ENCODE assay signal across 10 cellular contexts in the genomic region with DNA sequence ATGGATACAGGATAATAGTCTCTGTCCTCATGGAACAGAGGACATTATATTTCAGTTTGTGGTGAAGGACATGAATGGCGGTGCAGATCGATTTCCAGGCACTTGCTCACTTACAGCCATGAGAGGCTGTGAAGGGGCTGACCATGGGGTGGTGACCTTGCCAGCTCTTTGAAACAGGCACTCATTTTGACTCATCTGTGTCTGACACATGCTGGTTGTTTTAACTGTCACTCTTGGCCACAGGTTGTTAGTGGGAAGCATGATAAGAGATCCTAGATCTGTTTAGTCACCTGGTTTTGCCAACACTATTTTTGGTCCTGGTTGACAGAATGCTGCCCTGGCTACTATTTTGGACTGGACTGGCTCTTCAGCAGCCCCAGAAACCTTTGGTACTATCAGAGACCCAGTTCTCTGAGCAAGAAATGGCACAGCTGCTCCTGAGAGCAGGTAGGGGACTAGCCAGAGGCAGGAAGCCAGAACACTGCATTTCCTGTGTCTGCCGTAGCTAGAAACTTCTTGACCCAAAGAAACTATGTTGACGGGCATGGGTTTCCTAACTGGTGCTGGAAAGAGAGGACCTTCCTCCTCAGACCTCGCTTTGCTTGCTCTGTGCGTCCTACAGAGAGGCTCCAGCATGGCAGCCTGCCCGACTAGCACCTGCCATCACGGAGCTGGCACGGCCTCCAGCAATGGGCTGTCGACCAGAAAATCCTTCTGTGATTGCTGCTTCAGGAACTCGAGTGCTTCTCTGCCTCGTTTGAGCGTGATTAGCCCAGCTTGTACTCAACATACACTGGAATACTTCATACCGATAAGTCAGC. TPM values are rescaled to one million over a fixed set of nuclear protein-coding genes. Genes with fewer than 3 reads are reported as not detected.
DNase-seq lines count a peak whose midpoint lies in the region; ATAC-seq lines count a peak whose summit lies in the region.
"Had no signal": no experiment of that assay in that cellular context is flagged by ENCODE, and none has a peak within 500 bp of the region (broad histone marks: within the 10 kb centered on the region; RNA-seq: fewer than 3 reads in every experiment).

No MANE protein-coding gene starts in this region.

- peak overlapping the region; percentile 65 for H3K27ac Mint-ChIP-seq in activated CD4-positive, alpha-beta memory T cell treated with anti-CD3 and anti-CD28 coated beads for 36 hours

- no peak overlapping the region for H3K4me3 ChIP-seq in right cardiac atrium (ENCODE audit: low read length)
- H3K4me3 ChIP-seq: SJSA1, smooth muscle cell had no signal

- peak overlapping the region; percentile 91 for H3K27ac ChIP-seq in right cardiac atrium (ENCODE audit: low read length)
- H3K27ac ChIP-seq: SJSA1 had no signal

- peaks cover 3% of the 10 kb centered on the region for H3K36me3 Mint-ChIP-seq in activated CD4-positive, alpha-beta memory T cell treated with anti-CD3 and anti-CD28 coated beads for 36 hours

- POLR2A ChIA-PET in activated CD4-positive, alpha-beta memory T cell treated with anti-CD3 and anti-CD28 coated beads for 36 hours (lab: Charles Lee) = no interaction called here

- no peaks in the 10 kb centered on the region for H3K9me3 ChIP-seq in right cardiac atrium (ENCODE audit: control insufficient read depth, low read length)
- H3K9me3 ChIP-seq: SJSA1 had no signal

- H3K27me3 Mint-ChIP-seq in activated CD4-positive, alpha-beta memory T cell treated with anti-CD3 and anti-CD28 coated beads for 36 hours = no peaks in the 10 kb centered on the region

- H3K9me3 Mint-ChIP-seq in activated CD4-positive, alpha-beta memory T cell treated with anti-CD3 and anti-CD28 coated beads for 36 hours = no peaks in the 10 kb centered on the region

- intact Hi-C loops in activated CD4-positive, alpha-beta memory T cell treated with anti-CD3 and anti-CD28 coated beads for 36 hours (cut with micrococcal nuclease) = loop anchor here (2.0 kb wide), 1 partner anchor 139 kb away; no protein-coding TSS in a partner anchor
- intact Hi-C loops in right cardiac atrium (cut with DNase I) = no loop called here

- DNase-seq in stimulated activated CD4-positive, alpha-beta T cell treated with anti-CD3 and anti-CD28 coated beads, Interleukin-4, amount 100 ng/mL, for 24 hours = peak; percentile 27
- no peak for DNase-seq in stimulated activated CD4-positive, alpha-beta T cell treated with anti-CD3 and anti-CD28 coated beads, Interleukin-2, amount 100 ng/mL, for 48 hours
- DNase-seq in activated CD4-positive, alpha-beta memory T cell treated with anti-CD3 and anti-CD28 coated beads for 36 hours = peak; percentile 67
- peak; percentile 51 to 83 (median 81) for DNase-seq in right cardiac atrium
- no peak for DNase-seq in HUDEP-2 (lab: John Stamatoyannopoulos, UW; ENCODE audit: unreplicated experiment in 76 of 76)
- DNase-seq in activated gamma-delta T cell (lab: John Stamatoyannopoulos, UW) = no peak

- WGBS in right cardiac atrium = 45% methylated on average over 14 of the region's 14 CpGs

- CTCF ChIA-PET in activated CD4-positive, alpha-beta memory T cell treated with anti-CD3 and anti-CD28 coated beads for 36 hours (lab: Charles Lee) = interaction anchor here (0.6 to 2.9 kb wide), 8 partner anchors 11 to 204 kb away, joined by 3 to 12 read pairs (median 4); no protein-coding TSS in a partner anchor

- H3K4me3 Mint-ChIP-seq in activated CD4-positive, alpha-beta memory T cell treated with anti-CD3 and anti-CD28 coated beads for 36 hours = peak overlapping the region; percentile 4

- peak; percentile 45 to 52 for ATAC-seq in right cardiac atrium
- ATAC-seq in GM18909 (IDR thresholded peaks at IDR 0.05; ENCODE audit: poor library complexity, unreplicated experiment) = no peak
- ATAC-seq in HG03571 (IDR thresholded peaks at IDR 0.05; ENCODE audit: unreplicated experiment) = no peak

- H3K4me1 ChIP-seq in right cardiac atrium (ENCODE audit: control insufficient read depth, insufficient read depth, low read length) = peaks cover 23% of the 10 kb centered on the region

- no peaks in the 10 kb centered on the region for H3K27me3 ChIP-seq in right cardiac atrium (ENCODE audit: control insufficient read depth, insufficient read depth)
- H3K27me3 ChIP-seq: SJSA1 had no signal

- peaks cover 38% of the 10 kb centered on the region for H3K4me1 Mint-ChIP-seq in activated CD4-positive, alpha-beta memory T cell treated with anti-CD3 and anti-CD28 coated beads for 36 hours (ENCODE audit: low read depth)

RNA-seq across cellular contexts. Expression of gene PXYLP1, which starts 6.3 kb away (rescaled TPM):
- 10 to 100 TPM in 1 of 2 experiments, 1 to 10 TPM in 1; 9.0 to 11.6 TPM for total RNA-seq in activated CD4-positive, alpha-beta memory T cell treated with anti-CD3 and anti-CD28 coated beads for 36 hours
- 10 to 100 TPM; 10.6 to 15.1 (median 12.3) TPM for total RNA-seq in right cardiac atrium
- polyA plus RNA-seq in right cardiac atrium = 5.1 TPM

Comparison
In these comparisons a context has a peak if more than half of its experiments do, and no peak if none do; other contexts are left out.
1. DNase-seq: peak in stimulated activated CD4-positive, alpha-beta T cell treated with anti-CD3 and anti-CD28 coated beads, Interleukin-4, amount 100 ng/mL, for 24 hours (single experiment), activated CD4-positive, alpha-beta memory T cell treated with anti-CD3 and anti-CD28 coated beads for 36 hours (single experiment) and right cardiac atrium (3 of 3); none in stimulated activated CD4-positive, alpha-beta T cell treated with anti-CD3 and anti-CD28 coated beads, Interleukin-2, amount 100 ng/mL, for 48 hours (0 of 2), HUDEP-2 (0 of 76) and activated gamma-delta T cell (single experiment).
2. ATAC-seq: peak in right cardiac atrium (2 of 2); none in GM18909 (single experiment) and HG03571 (single experiment).